34 cellular contexts compared by ENCODE assay signal in the genomic region with DNA sequence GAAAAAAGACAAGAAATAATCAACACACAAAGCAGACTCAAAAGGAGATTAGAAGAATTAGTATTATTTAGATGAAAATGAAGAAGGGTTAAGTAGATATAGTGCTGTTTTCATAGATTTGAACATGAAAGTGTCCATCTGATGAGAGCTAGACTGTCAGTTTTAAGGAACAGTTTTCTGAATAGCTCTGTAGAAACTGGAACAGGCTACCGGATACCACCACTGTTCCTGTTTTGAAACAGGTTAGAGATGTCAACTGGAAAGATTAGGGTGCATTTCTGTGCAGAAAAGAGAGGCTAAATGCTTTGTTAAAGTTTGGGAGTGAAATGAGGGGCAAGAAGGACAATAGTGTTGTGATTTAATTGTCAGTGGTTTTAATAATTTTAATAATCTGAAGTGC.
"Had no signal": no experiment of that assay in that cellular context is flagged by ENCODE, and none has a peak within 500 bp of the region (broad histone marks: within the 10 kb centered on the region; RNA-seq: fewer than 3 reads in every experiment).

No MANE protein-coding gene starts in this region.

- H3K36me3 Mint-ChIP-seq: activated naive CD8-positive, alpha-beta T cell treated with anti-CD3 and anti-CD28 coated beads for 36 hours had no signal

- H3K9me3 Mint-ChIP-seq: activated CD4-positive, alpha-beta T cell treated with anti-CD3 and anti-CD28 coated beads, Interleukin-2, amount 10 ng/mL, durations not matched to agents 7 days and 5 days had no signal

- H3K4me1 Mint-ChIP-seq: activated CD4-positive, alpha-beta T cell treated with anti-CD3 and anti-CD28 coated beads for 36 hours; activated CD4-positive, alpha-beta T cell treated with anti-CD3 and anti-CD28 coated beads, Interleukin-2, amount 10 ng/mL, durations not matched to agents 7 days and 5 days; activated naive CD8-positive, alpha-beta T cell treated with anti-CD3 and anti-CD28 coated beads for 36 hours; activated T-helper 17 cell treated with anti-CD3 and anti-CD28 coated beads, Interleukin-2, amount 50 U/mL, for 72 hours; WTC11 had no signal

- H3K4me3 Mint-ChIP-seq: activated CD4-positive, alpha-beta T cell treated with anti-CD3 and anti-CD28 coated beads for 36 hours; activated CD4-positive, alpha-beta T cell treated with anti-CD3 and anti-CD28 coated beads, Interleukin-2, amount 10 ng/mL, durations not matched to agents 7 days and 5 days; activated CD8-positive, alpha-beta T cell treated with anti-CD3 and anti-CD28 coated beads for 36 hours; activated naive CD4-positive, alpha-beta T cell treated with anti-CD3 and anti-CD28 coated beads for 36 hours; activated naive CD8-positive, alpha-beta T cell treated with anti-CD3 and anti-CD28 coated beads for 36 hours; activated T-cell treated with anti-CD3 and anti-CD28 coated beads, Interleukin-2, amount 50 U/mL, for 4 hours; activated T-cell treated with anti-CD3 and anti-CD28 coated beads, Interleukin-2, amount 50 U/mL, for 72 hours; activated T-helper 1 cell treated with anti-CD3 and anti-CD28 coated beads, Interleukin-12 subunit alpha, Interleukin-12 subunit beta, Interleukin-2, Interleukin-4 antibody, amounts not matched to agents 30 ng/mL and 10 ng/mL and 1 ng/mL, durations not matched to agents 14 hours and 24 hours and 36 hours; activated T-helper 17 cell treated with anti-CD3 and anti-CD28 coated beads, Interleukin-2, amount 50 U/mL, for 72 hours; T-helper 1 cell treated with Interleukin-12 subunit alpha and Interleukin-12 subunit beta and Interleukin-4 antibody, amounts not matched to agents 30 μg/mL and 1 μg/mL, for 36 hours; T-helper 2 cell treated with Interferon-gamma antibody and Interleukin-4, amounts not matched to agents 5 μg/mL and 100 μg/mL, for 36 hours; WTC11 had no signal

- H3K27ac Mint-ChIP-seq: activated CD4-positive, alpha-beta T cell treated with anti-CD3 and anti-CD28 coated beads for 36 hours; activated CD4-positive, alpha-beta T cell treated with anti-CD3 and anti-CD28 coated beads, Interleukin-2, amount 10 ng/mL, durations not matched to agents 7 days and 5 days; activated CD8-positive, alpha-beta T cell treated with anti-CD3 and anti-CD28 coated beads for 36 hours; activated naive CD4-positive, alpha-beta T cell treated with anti-CD3 and anti-CD28 coated beads for 36 hours; activated naive CD4-positive, alpha-beta T cell treated with anti-CD3 and anti-CD28 coated beads, Interleukin-2, amount 50 U/mL, for 72 hours; activated naive CD8-positive, alpha-beta T cell treated with anti-CD3 and anti-CD28 coated beads for 36 hours; activated T-cell treated with anti-CD3 and anti-CD28 coated beads, Interleukin-2, amount 50 U/mL, for 72 hours; activated T-helper 1 cell treated with anti-CD3 and anti-CD28 coated beads, Interleukin-12 subunit alpha, Interleukin-12 subunit beta, Interleukin-2, Interleukin-4 antibody, amounts not matched to agents 30 ng/mL and 10 ng/mL and 1 ng/mL, durations not matched to agents 14 hours and 24 hours and 36 hours; activated T-helper 17 cell treated with anti-CD3 and anti-CD28 coated beads, Interleukin-2, amount 50 U/mL, for 72 hours; T-helper 1 cell treated with Interleukin-12 subunit alpha and Interleukin-12 subunit beta and Interleukin-4 antibody, amounts not matched to agents 30 μg/mL and 1 μg/mL, for 36 hours; T-helper 2 cell treated with Interferon-gamma antibody and Interleukin-4, amounts not matched to agents 5 μg/mL and 100 μg/mL, for 36 hours; WTC11 had no signal

- DNase-seq: activated CD4-positive, alpha-beta T cell treated with anti-CD3 and anti-CD28 coated beads for 1 hour; activated CD4-positive, alpha-beta T cell treated with anti-CD3 and anti-CD28 coated beads for 36 hours; activated CD4-positive, alpha-beta T cell treated with anti-CD3 and anti-CD28 coated beads for 48 hours; activated CD4-positive, alpha-beta T cell treated with anti-CD3 and anti-CD28 coated beads, Interleukin-2, amount 10 ng/mL, durations not matched to agents 7 days and 5 days; activated CD4-positive, alpha-beta T cell treated with anti-CD3 and anti-CD28 coated beads, Interleukin-2, amount 50 U/mL, for 48 hours; activated CD4-positive, CD25-positive, alpha-beta regulatory T cell; activated CD8-positive, alpha-beta memory T cell treated with anti-CD3 and anti-CD28 coated beads, Interleukin-2, amount 50 U/mL, for 4 hours; activated CD8-positive, alpha-beta T cell treated with anti-CD3 and anti-CD28 coated beads for 36 hours; activated effector memory CD4-positive, alpha-beta T cell treated with anti-CD3 and anti-CD28 coated beads, Interleukin-2, amount 50 U/mL, for 16 hours; activated gamma-delta T cell treated with Interleukin-2 at 50 U/mL for 16 hours; activated naive CD4-positive, alpha-beta T cell; activated naive CD4-positive, alpha-beta T cell treated with anti-CD3 and anti-CD28 coated beads for 36 hours; activated naive CD4-positive, alpha-beta T cell treated with anti-CD3 and anti-CD28 coated beads, Interleukin-2, amount 50 U/mL, for 16 hours; activated naive CD8-positive, alpha-beta T cell treated with anti-CD3 and anti-CD28 coated beads for 36 hours; activated T-cell treated with anti-CD3 and anti-CD28 coated beads for 4 hours; activated T-cell treated with anti-CD3 and anti-CD28 coated beads, Interleukin-2, amount 50 U/mL, for 1 hour; activated T-cell treated with anti-CD3 and anti-CD28 coated beads, Interleukin-2, amount 50 U/mL, for 4 hours; activated T-cell treated with anti-CD3 and anti-CD28 coated beads, Interleukin-2, amount 50 U/mL, for 72 hours; adrenal gland; amniotic stem cell; aorta; body of pancreas; brain microvascular endothelial cell; central memory CD4-positive, alpha-beta T cell; T-helper 2 cell; T-helper 9 cell; WERI-Rb-1 had no signal

- ATAC-seq: activated CD4-positive, alpha-beta T cell treated with anti-CD3 and anti-CD28 coated beads for 36 hours; activated CD4-positive, CD25-positive, alpha-beta regulatory T cell treated with anti-CD3 and anti-CD28 coated beads, Interleukin-2, amount 50 U/mL, for 24 hours; activated CD8-positive, alpha-beta T cell treated with anti-CD3 and anti-CD28 coated beads for 36 hours; activated naive CD4-positive, alpha-beta T cell treated with anti-CD3 and anti-CD28 coated beads, Interleukin-2, amount 50 U/mL, for 72 hours; activated T-cell treated with anti-CD3 and anti-CD28 coated beads, Interleukin-2, amount 50 U/mL, for 4 hours; activated T-cell treated with anti-CD3 and anti-CD28 coated beads, Interleukin-2, amount 50 U/mL, for 72 hours; activated T-helper 17 cell treated with anti-CD3 and anti-CD28 coated beads, Interleukin-2, amount 50 U/mL, for 72 hours; body of pancreas; WTC11 had no signal

- H3K27me3 Mint-ChIP-seq: activated CD4-positive, alpha-beta T cell treated with anti-CD3 and anti-CD28 coated beads for 36 hours; activated CD4-positive, alpha-beta T cell treated with anti-CD3 and anti-CD28 coated beads, Interleukin-2, amount 10 ng/mL, durations not matched to agents 7 days and 5 days; activated CD8-positive, alpha-beta T cell treated with anti-CD3 and anti-CD28 coated beads for 36 hours; activated naive CD8-positive, alpha-beta T cell treated with anti-CD3 and anti-CD28 coated beads for 36 hours; activated T-helper 17 cell treated with anti-CD3 and anti-CD28 coated beads, Interleukin-2, amount 50 U/mL, for 72 hours had no signal
